1 cellular context compared by ENCODE assay signal in genomic region chr6:37858363-37858762, GRCh38.
TF ChIP-seq lines count a peak whose summit lies in the region.

No MANE protein-coding gene starts in this region.

TF ChIP-seq in endothelial cell of umbilical vein, 7 proteins besides CTCF, POLR2A, EP300 and RAD21:
- TF ChIP-seq EZH2 (IDR thresholded peaks at IDR 0.05; ENCODE audit: borderline replicate concordance, low read depth, low read length, severe bottlenecking), result no peak
- TF ChIP-seq GATA2 (IDR thresholded peaks at IDR 0.05; ENCODE audit: insufficient read depth, insufficient read length, low read depth, low read length), result no peak
- TF ChIP-seq JUN (IDR thresholded peaks at IDR 0.05; ENCODE audit: borderline replicate concordance, insufficient read depth, insufficient read length, low read depth), result no peak
- TF ChIP-seq MAX (IDR thresholded peaks at IDR 0.05; ENCODE audit: insufficient read depth, insufficient read length), result no peak
- no peak for TF ChIP-seq MYC (IDR thresholded peaks at IDR 0.05; ENCODE audit: low read depth, low read length)
- TF ChIP-seq FOS (IDR thresholded peaks at IDR 0.05; ENCODE audit: borderline replicate concordance, insufficient read depth, low read length), result no peak
- TF ChIP-seq POLR2AphosphoS5 (IDR thresholded peaks at IDR 0.05; ENCODE audit: insufficient read depth, low read depth, low read length), result no peak
